Comparison of ENCODE assay signal across 15 cellular contexts in the genomic region with DNA sequence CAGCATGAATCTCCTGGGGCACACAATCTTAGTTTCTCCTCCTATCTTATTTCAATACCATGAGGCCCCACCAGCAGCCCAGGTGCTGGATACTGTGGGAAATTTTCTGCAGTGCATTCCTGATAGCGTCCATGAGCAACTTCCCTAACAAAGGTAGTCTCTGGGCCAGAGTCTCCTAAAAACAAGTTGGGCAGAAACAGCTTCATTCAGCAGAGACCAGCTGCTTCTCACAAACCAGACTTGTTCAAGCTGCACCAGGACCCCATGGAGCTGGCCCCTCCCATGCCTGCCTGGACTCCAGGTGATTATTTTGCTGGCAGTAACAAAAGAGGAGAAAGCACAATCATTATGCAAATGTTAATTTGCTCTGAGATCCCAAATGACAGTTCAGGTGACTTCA. TPM values are rescaled to one million over a fixed set of nuclear protein-coding genes. Genes with fewer than 3 reads are reported as not detected.
A peak's percentile ranks its signal among the peaks of the same experiment; 100 is the strongest.
DNase-seq lines count a peak whose midpoint lies in the region; ATAC-seq and TF ChIP-seq lines count a peak whose summit lies in the region.
"Had no signal": no experiment of that assay in that cellular context is flagged by ENCODE, and none has a peak within 500 bp of the region (broad histone marks: within the 10 kb centered on the region; RNA-seq: fewer than 3 reads in every experiment).

No MANE protein-coding gene starts in this region.

- H3K9me2 ChIP-seq in Karpas-422 (replicated peaks; ENCODE audit: insufficient read depth, low read length) = no peaks in the 10 kb centered on the region

- H3K4me1 Mint-ChIP-seq in type B pancreatic cell (ENCODE audit: unreplicated experiment) = peaks cover 58% of the 10 kb centered on the region
- no peaks in the 10 kb centered on the region for H3K4me1 Mint-ChIP-seq in activated CD4-positive, alpha-beta T cell treated with anti-CD3 and anti-CD28 coated beads, Interleukin-2, amount 10 ng/mL, durations not matched to agents 24 days and 14 days

- no peaks in the 10 kb centered on the region for H3K27me3 ChIP-seq in Karpas-422 (ENCODE audit: low read length)

- DNase-seq in NCI-H2171 treated with DMSO at 0.1 percent for 48 hours (lab: John Stamatoyannopoulos, UW) (peak; percentile 59), NCI-H2171 (lab: John Stamatoyannopoulos, UW) (no peak), NCI-H345 treated with DMSO at 0.1 percent for 48 hours (lab: John Stamatoyannopoulos, UW; ENCODE audit: unreplicated experiment) (peak; percentile 50), epithelial cell of prostate (ENCODE audit: low read depth, low spot score) (no peak), type B pancreatic cell (ENCODE audit: extremely low spot score, unreplicated experiment) (no peak), Karpas-422 (no peak)
- DNase-seq in activated CD4-positive, alpha-beta T cell treated with anti-CD3 and anti-CD28 coated beads, Interleukin-2, amount 10 ng/mL, durations not matched to agents 24 days and 14 days = no peak
- DNase-seq: DMS79, NCI-H1930, NCI-H446 had no signal

- H3K27me3 Mint-ChIP-seq in type B pancreatic cell = no peaks in the 10 kb centered on the region
- H3K27me3 Mint-ChIP-seq in activated CD4-positive, alpha-beta T cell treated with anti-CD3 and anti-CD28 coated beads, Interleukin-2, amount 10 ng/mL, durations not matched to agents 24 days and 14 days = peaks cover 30% of the 10 kb centered on the region

- no peaks in the 10 kb centered on the region for H3K4me1 ChIP-seq in Karpas-422 (ENCODE audit: low read length)
- H3K4me1 ChIP-seq: A549 had no signal

- peak overlapping the region; percentile 75 for H3K4me3 Mint-ChIP-seq in type B pancreatic cell
- no peak overlapping the region for H3K4me3 Mint-ChIP-seq in activated CD4-positive, alpha-beta T cell treated with anti-CD3 and anti-CD28 coated beads, Interleukin-2, amount 10 ng/mL, durations not matched to agents 24 days and 14 days

- H3K9me3 Mint-ChIP-seq in type B pancreatic cell = no peaks in the 10 kb centered on the region
- no peaks in the 10 kb centered on the region for H3K9me3 Mint-ChIP-seq in activated CD4-positive, alpha-beta T cell treated with anti-CD3 and anti-CD28 coated beads, Interleukin-2, amount 10 ng/mL, durations not matched to agents 24 days and 14 days

- no peaks in the 10 kb centered on the region for H3K36me3 ChIP-seq in Karpas-422 (ENCODE audit: insufficient read depth, low read length)

- no peak for ATAC-seq in HG03442 (IDR thresholded peaks at IDR 0.05; ENCODE audit: unreplicated experiment)
- ATAC-seq: A549 had no signal

- H3K27ac Mint-ChIP-seq in type B pancreatic cell = peak overlapping the region; percentile 100
- no peak overlapping the region for H3K27ac Mint-ChIP-seq in activated CD4-positive, alpha-beta T cell treated with anti-CD3 and anti-CD28 coated beads, Interleukin-2, amount 10 ng/mL, durations not matched to agents 24 days and 14 days

- H3K79me2 ChIP-seq in Karpas-422 (ENCODE audit: low read length) = no peaks in the 10 kb centered on the region

- intact Hi-C loops in activated CD4-positive, alpha-beta T cell treated with anti-CD3 and anti-CD28 coated beads, Interleukin-2, amount 10 ng/mL, durations not matched to agents 24 days and 14 days (cut with micrococcal nuclease) = no loop called here

- H3K4me3 ChIP-seq in Karpas-422 (ENCODE audit: low read length) = no peak overlapping the region
- H3K4me3 ChIP-seq: A549 had no signal

- TF ChIP-seq CTCF in type B pancreatic cell (conservative IDR thresholded peaks at IDR 0.05) = no peak

- no peak overlapping the region for H2AFZ ChIP-seq in Karpas-422 (ENCODE audit: low read length)

- no peaks in the 10 kb centered on the region for H3K36me3 Mint-ChIP-seq in type B pancreatic cell
- H3K36me3 Mint-ChIP-seq in activated CD4-positive, alpha-beta T cell treated with anti-CD3 and anti-CD28 coated beads, Interleukin-2, amount 10 ng/mL, durations not matched to agents 24 days and 14 days (ENCODE audit: low read depth) = no peaks in the 10 kb centered on the region

- H3K9me3 ChIP-seq in Karpas-422 (ENCODE audit: low read length) = no peaks in the 10 kb centered on the region
- H3K9me3 ChIP-seq: A549 had no signal

- no peaks in the 10 kb centered on the region for H4K20me1 ChIP-seq in Karpas-422 (ENCODE audit: insufficient read depth, low read depth, low read length)

- no peak overlapping the region for H3K9ac ChIP-seq in Karpas-422 (ENCODE audit: low read length)

- no peak overlapping the region for H3K4me2 ChIP-seq in Karpas-422 (ENCODE audit: low read depth, low read length, poor library complexity, severe bottlenecking)
- H3K4me2 ChIP-seq: A549 had no signal

- H3K27ac ChIP-seq in epithelial cell of prostate = peak overlapping the region; percentile 59
- no peak overlapping the region for H3K27ac ChIP-seq in Karpas-422 (ENCODE audit: low read length)
- H3K27ac ChIP-seq: A549, C4-2B, HL-60 had no signal

RNA-seq across cellular contexts. Expression of gene MYO5B, which starts 31.4 kb away (rescaled TPM):
- total RNA-seq in type B pancreatic cell (ENCODE audit: low replicate concordance) = 51.7 and 130 TPM in 2 replicates
- total RNA-seq in Karpas-422 (2014; rRNA removed; shearing (Covaris generic); ENCODE audit: low replicate concordance) = 0.97 TPM in 1 of 2 replicates, not detected in the other
- total RNA-seq in activated CD4-positive, alpha-beta T cell treated with anti-CD3 and anti-CD28 coated beads, Interleukin-2, amount 10 ng/mL, durations not matched to agents 24 days and 14 days = 0.07 and 0.14 TPM in 2 replicates
- total RNA-seq: OCI-LY7 had no signal

Comparison
In these comparisons a context has a peak if more than half of its experiments do, and no peak if none do; other contexts are left out.
1. DNase-seq: peak in NCI-H2171 treated with DMSO at 0.1 percent for 48 hours (single experiment) and NCI-H345 treated with DMSO at 0.1 percent for 48 hours (single experiment); none in NCI-H2171 (single experiment), epithelial cell of prostate (single experiment), type B pancreatic cell (single experiment), Karpas-422 (single experiment) and activated CD4-positive, alpha-beta T cell treated with anti-CD3 and anti-CD28 coated beads, Interleukin-2, amount 10 ng/mL, durations not matched to agents 24 days and 14 days (single experiment).
2. RNA of gene MYO5B, which starts 31.4 kb away (total RNA-seq): 51.7 to 130 TPM in type B pancreatic cell; 0.97 TPM in Karpas-422 and 0.07 to 0.14 TPM in activated CD4-positive, alpha-beta T cell treated with anti-CD3 and anti-CD28 coated beads, Interleukin-2, amount 10 ng/mL, durations not matched to agents 24 days and 14 days; every median in the first group is over 10 times any median in the second.